ENCODE assay signal across 29 cellular contexts in the genomic region with DNA sequence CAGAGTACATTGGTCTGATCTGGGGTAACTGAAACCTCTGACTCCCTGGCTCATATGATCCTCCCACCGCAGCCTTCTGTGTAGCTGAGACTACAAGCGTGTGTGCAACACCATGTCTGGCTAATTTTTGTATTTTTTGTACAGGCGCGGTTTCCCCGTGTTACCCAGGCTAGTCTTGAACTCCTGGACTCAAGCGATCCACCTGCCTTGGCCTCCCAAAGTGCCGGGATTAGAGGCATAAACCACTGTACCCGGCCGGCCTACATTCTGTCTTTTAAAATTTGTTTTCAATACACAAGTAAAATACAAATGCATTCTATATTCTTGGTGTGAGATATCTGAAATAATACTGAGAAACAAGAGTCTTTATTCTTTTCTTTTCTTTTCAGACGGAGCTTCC. TPM values are rescaled to one million over a fixed set of nuclear protein-coding genes. Genes with fewer than 3 reads are reported as not detected.
DNase-seq lines count a peak whose midpoint lies in the region; ATAC-seq and TF ChIP-seq lines count a peak whose summit lies in the region.
"Had no signal": no experiment of that assay in that cellular context is flagged by ENCODE, and none has a peak within 500 bp of the region (broad histone marks: within the 10 kb centered on the region; RNA-seq: fewer than 3 reads in every experiment).

No MANE protein-coding gene starts in this region.

- H3K27ac Mint-ChIP-seq in naive thymus-derived CD8-positive, alpha-beta T cell: peak overlapping the region in 7 of 10 donors; percentile 5 to 83 (median 40)
- H3K27ac Mint-ChIP-seq: activated CD4-positive, alpha-beta T cell treated with anti-CD3 and anti-CD28 coated beads, Interleukin-2, amount 10 ng/mL, durations not matched to agents 24 days and 14 days; CD8-positive, alpha-beta T cell; endodermal cell; T-cell had no signal

- H3K36me3 Mint-ChIP-seq in naive thymus-derived CD8-positive, alpha-beta T cell: peaks cover 0 to 2% (median 0%) of the 10 kb centered on the region in 3 donors
- H3K36me3 Mint-ChIP-seq: T-cell had no signal

- no peaks in the 10 kb centered on the region for H3K9me3 ChIP-seq in WERI-Rb-1 (ENCODE audit: severe bottlenecking)
- H3K9me3 ChIP-seq: esophagus muscularis mucosa, gastrocnemius medialis, Peyer's patch, SJSA1, uterus had no signal

- peaks cover 6 to 27% (median 13%) of the 10 kb centered on the region in 4 donors for H3K4me1 Mint-ChIP-seq in naive thymus-derived CD8-positive, alpha-beta T cell

- H3K36me3 ChIP-seq in WERI-Rb-1: peaks cover 4% of the 10 kb centered on the region; the same call in 1 of the 2 replicates
- H3K36me3 ChIP-seq: gastrocnemius medialis, Peyer's patch, uterus had no signal

- H3K27me3 Mint-ChIP-seq in naive thymus-derived CD8-positive, alpha-beta T cell: no peaks in the 10 kb centered on the region
- H3K27me3 Mint-ChIP-seq: activated CD4-positive, alpha-beta T cell treated with anti-CD3 and anti-CD28 coated beads, Interleukin-2, amount 10 ng/mL, durations not matched to agents 24 days and 14 days; T-cell had no signal

- no peak overlapping the region for H3K4me3 ChIP-seq in WERI-Rb-1 (ENCODE audit: low read depth, low read length)
- H3K4me3 ChIP-seq: esophagus muscularis mucosa, gastrocnemius medialis, Peyer's patch, SJSA1, smooth muscle cell, uterus had no signal

- intact Hi-C loops in cardiac septum (cut with DNase I) (no loop called here), left cardiac atrium (cut with DNase I) (loop anchor here in 1 of 2 donors (10.0 kb wide), 1 partner anchor 177 kb away; the partner anchor contains the start of genes ACTL10 and C20orf144)

- POLR2A ChIA-PET in naive thymus-derived CD8-positive, alpha-beta T cell (lab: Charles Lee): interaction anchor here (0.7 to 2.5 kb wide), 3 partner anchors 63 to 244 kb away, joined by 3 to 18 read pairs (median 13); partner anchors contain the start of gene ZNF341

- H3K9me3 Mint-ChIP-seq in naive thymus-derived CD8-positive, alpha-beta T cell: no peaks in the 10 kb centered on the region
- H3K9me3 Mint-ChIP-seq: activated CD4-positive, alpha-beta T cell treated with anti-CD3 and anti-CD28 coated beads, Interleukin-2, amount 10 ng/mL, durations not matched to agents 24 days and 14 days; CD8-positive, alpha-beta T cell; endodermal cell; T-cell had no signal

- no peaks in the 10 kb centered on the region for H3K27me3 ChIP-seq in WERI-Rb-1 (ENCODE audit: insufficient read depth, low read depth, severe bottlenecking)
- H3K27me3 ChIP-seq: esophagus muscularis mucosa, gastrocnemius medialis, Peyer's patch, SJSA1, uterus had no signal

- ATAC-seq in left cardiac atrium: no peak
- ATAC-seq in naive thymus-derived CD8-positive, alpha-beta T cell: no peak
- no peak for ATAC-seq in GM19467 (IDR thresholded peaks at IDR 0.05; ENCODE audit: unreplicated experiment)
- ATAC-seq: CD8-positive, alpha-beta T cell; gastrocnemius medialis; left ventricle myocardium superior; T-cell had no signal

- DNase-seq in cardiac septum (ENCODE audit: low spot score) (peak; percentile 65), left cardiac atrium (no peak), WERI-Rb-1 (no peak), NCI-H1105 (lab: John Stamatoyannopoulos, UW) (no peak)
- no peak for DNase-seq in naive thymus-derived CD8-positive, alpha-beta T cell
- no peak for DNase-seq in activated CD4-positive, CD25-positive, alpha-beta regulatory T cell (lab: John Stamatoyannopoulos, UW)
- no peak for DNase-seq in stimulated activated CD4-positive, alpha-beta T cell treated with anti-CD3 and anti-CD28 coated beads, Interleukin-2, amount 100 ng/mL, for 48 hours
- DNase-seq: activated CD4-positive, alpha-beta T cell treated with anti-CD3 and anti-CD28 coated beads, Interleukin-2, amount 10 ng/mL, durations not matched to agents 24 days and 14 days; activated gamma-delta T cell; CD8-positive, alpha-beta T cell; cortex of kidney; DMS53; endodermal cell; gastrocnemius medialis; GF-D8; hippocampal formation; left ventricle myocardium superior; NCI-H1048; NCI-H187 treated with DMSO at 0.1 percent for 48 hours; NCI-H526; stimulated activated CD4-positive, alpha-beta T cell treated with anti-CD3 and anti-CD28 coated beads, Interleukin-4, amount 100 ng/mL, for 24 hours; stimulated activated naive CD4-positive, alpha-beta T cell; T-cell had no signal

- H3K4me3 Mint-ChIP-seq in naive thymus-derived CD8-positive, alpha-beta T cell: peak overlapping the region in 3 of 10 donors; percentile 7 to 36 (median 32)
- H3K4me3 Mint-ChIP-seq: activated CD4-positive, alpha-beta T cell treated with anti-CD3 and anti-CD28 coated beads, Interleukin-2, amount 10 ng/mL, durations not matched to agents 24 days and 14 days; T-cell had no signal

- peak overlapping the region; percentile 75 for H3K27ac ChIP-seq in WERI-Rb-1
- H3K27ac ChIP-seq: Peyer's patch, SJSA1 had no signal

- no peak for TF ChIP-seq CTCF in WERI-Rb-1 (IDR thresholded peaks at IDR 0.05; ENCODE audit: low read depth, low read length)

RNA-seq across cellular contexts. Expression of gene CBFA2T2, which starts 1.7 kb away (rescaled TPM):
- total RNA-seq in cardiac septum: 11.2 TPM
- 10 to 100 TPM in 1 of 2 donors, 1 to 10 TPM in 1; 8.3 to 10.7 TPM for total RNA-seq in left cardiac atrium
- total RNA-seq in naive thymus-derived CD8-positive, alpha-beta T cell: 10 to 100 TPM; 33.5 to 33.8 TPM
- polyA plus RNA-seq in naive thymus-derived CD8-positive, alpha-beta T cell: 10 to 100 TPM; 11.9 to 17.9 (median 14.8) TPM

RNA-seq across cellular contexts. Expression of gene SNTA1, which starts 44.6 kb away (rescaled TPM):
- 167 TPM for total RNA-seq in cardiac septum
- 100 to 1,000 TPM; 134 to 148 TPM for total RNA-seq in left cardiac atrium
- total RNA-seq in naive thymus-derived CD8-positive, alpha-beta T cell: 1 to 10 TPM; 3.6 to 4.3 TPM
- polyA plus RNA-seq in naive thymus-derived CD8-positive, alpha-beta T cell: 1 to 10 TPM; 6.1 to 9.1 (median 6.4) TPM

Comparison
In these comparisons a context has a peak if more than half of its experiments do, and no peak if none do; other contexts are left out.
1. RNA of gene SNTA1, which starts 44.6 kb away (total RNA-seq): 167 TPM in cardiac septum (single experiment) and 134 to 148 TPM in left cardiac atrium; 3.6 to 4.3 TPM in naive thymus-derived CD8-positive, alpha-beta T cell; every median in the first group is over 10 times any median in the second.